1 cellular context compared by ENCODE assay signal in genomic region chr6:31733734-31734133, GRCh38.
TF ChIP-seq lines count a peak whose summit lies in the region.

No MANE protein-coding gene starts in this region.

TF ChIP-seq in SK-N-SH treated with all-trans-retinoic acid at 6 μM for 48 hours, 23 proteins besides CTCF, POLR2A, EP300 and RAD21 (continued from another document):
- TF ChIP-seq TOX (CRISPR knock-in tag; IDR thresholded peaks at IDR 0.05; ENCODE audit: borderline replicate concordance) (no peak), PATZ1 (CRISPR knock-in tag; IDR thresholded peaks at IDR 0.05; ENCODE audit: borderline replicate concordance) (no peak), POU6F1 (CRISPR knock-in tag; IDR thresholded peaks at IDR 0.05; ENCODE audit: borderline replicate concordance, low read depth) (no peak), CSDC2 (CRISPR knock-in tag; IDR thresholded peaks at IDR 0.05) (no peak)
